ENCODE assay signal across 8 cellular contexts in the genomic region with DNA sequence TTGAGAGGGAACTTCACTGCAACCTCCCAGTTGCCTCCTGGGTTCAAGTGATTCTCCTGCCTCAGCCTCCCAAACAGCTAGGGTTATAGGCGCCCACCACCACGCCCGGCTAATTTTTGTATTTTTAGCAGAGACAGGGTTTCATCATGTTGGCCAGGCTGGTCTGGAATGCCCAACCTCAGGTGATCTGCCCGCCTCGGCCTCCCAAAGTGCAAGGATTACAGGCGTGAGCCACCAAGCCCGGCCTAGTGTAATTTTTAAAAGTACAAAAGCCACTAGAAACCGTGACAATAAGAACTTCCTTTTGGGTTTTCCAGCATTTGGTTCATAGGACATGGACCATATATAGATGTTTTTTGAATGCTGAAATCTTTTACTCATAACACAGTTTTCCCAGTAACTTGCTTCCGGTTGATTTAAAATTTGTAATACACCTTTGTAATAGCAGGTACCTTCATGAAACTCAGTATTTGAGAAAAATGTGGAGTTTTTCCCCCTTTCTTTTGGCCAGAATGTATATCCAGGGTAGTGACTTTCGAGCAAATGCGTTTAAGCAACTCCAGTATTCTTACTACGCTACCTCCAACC. TPM values are rescaled to one million over a fixed set of nuclear protein-coding genes. Genes with fewer than 3 reads are reported as not detected.
DNase-seq lines count a peak whose midpoint lies in the region; ATAC-seq, FAIRE-seq and TF ChIP-seq lines count a peak whose summit lies in the region.

No MANE protein-coding gene starts in this region.

- no peak for FAIRE-seq in pancreas (lab: Jason Lieb, UNC)

- WGBS in pancreas, 2 donors = 60 to 62% methylated on average over 12 of the region's 12 CpGs

- H4K20me1 ChIP-seq in DOHH2 (ENCODE audit: control insufficient read depth, insufficient read depth, low read depth, low read length) (no peaks in the 10 kb centered on the region), PC-9 (ENCODE audit: insufficient read depth) (no peaks in the 10 kb centered on the region; the same call in 1 of the 2 replicates)

- TSS peak; percentile 94 for BruUV-seq in PC-9 (replicated peaks; lab: Mats Ljungman, UMichigan)

- POLR2A ChIA-PET in PC-9 (lab: Charles Lee; ENCODE audit: unreplicated experiment) = interaction anchor here (0.6 to 1.1 kb wide), 2 partner anchors 19 to 36 kb away, joined by 3 to 6 read pairs; no protein-coding TSS in a partner anchor

- H3K9me2 ChIP-seq in DOHH2 (replicated peaks; ENCODE audit: control insufficient read depth, low read length) = no peaks in the 10 kb centered on the region
- H3K9me2 ChIP-seq in PC-9 (ENCODE audit: insufficient read depth) = no peaks in the 10 kb centered on the region

- H3K27ac ChIP-seq in DOHH2 (ENCODE audit: low read depth, low read length) (peak overlapping the region; percentile 82), PC-9 (peak overlapping the region; percentile 92), epithelial cell of prostate (peak overlapping the region; percentile 85), pancreas (peak overlapping the region; percentile 93 to 97 (median 96))

- CTCF ChIA-PET in PC-9 (lab: Charles Lee) = no interaction called here

- H3K4me2 ChIP-seq in DOHH2 (ENCODE audit: low read length) = peak overlapping the region; percentile 65
- H3K4me2 ChIP-seq in PC-9 = peak overlapping the region; percentile 93

- intact Hi-C loops in PC-9 (cut with micrococcal nuclease; ENCODE audit: unreplicated experiment) (loop anchor here (5.0 kb wide), 3 partner anchors 135 to 240 kb away; a partner anchor contains a TSS), pancreas (cut with DNase I) (no loop called here)

- ATAC-seq in pancreas (no peak), GM19351 (IDR thresholded peaks at IDR 0.05; ENCODE audit: unreplicated experiment) (no peak)

- H3K4me1 ChIP-seq in DOHH2 (ENCODE audit: control insufficient read depth, low read length) (peaks cover 29% of the 10 kb centered on the region), PC-9 (replicated peaks; ENCODE audit: insufficient read depth) (peaks cover 25% of the 10 kb centered on the region), pancreas (peaks cover 11 to 31% (median 30%) of the 10 kb centered on the region in 3 donors)

- DNase-seq in PC-9 (no peak), epithelial cell of prostate (ENCODE audit: low read depth, low spot score) (no peak), pancreas (no peak), MV-4-11 (lab: John Stamatoyannopoulos, UW) (no peak), GDM1 (lab: John Stamatoyannopoulos, UW) (no peak)
- DNase-seq in stimulated activated CD4-positive, alpha-beta T cell treated with anti-CD3 and anti-CD28 coated beads, Interleukin-15, amount 100 ng/mL, for 24 hours = no peak

- H3K27me3 ChIP-seq in DOHH2 (ENCODE audit: control insufficient read depth, low read length) = no peaks in the 10 kb centered on the region
- no peaks in the 10 kb centered on the region for H3K27me3 ChIP-seq in PC-9 (ENCODE audit: insufficient read depth, low read depth)
- H3K27me3 ChIP-seq in pancreas = no peaks in the 10 kb centered on the region

- no peak for TF ChIP-seq CTCF in DOHH2 (IDR thresholded peaks at IDR 0.05; ENCODE audit: low read depth, low read length, poor library complexity, severe bottlenecking)
- TF ChIP-seq CTCF in PC-9 (conservative IDR thresholded peaks at IDR 0.05) = no peak
- no peak for TF ChIP-seq CTCF in pancreas (IDR thresholded peaks at IDR 0.05)

- H3K4me3 ChIP-seq in DOHH2 (ENCODE audit: low read length) = peak overlapping the region; percentile 85
- peak overlapping the region; percentile 75 for H3K4me3 ChIP-seq in PC-9
- H3K4me3 ChIP-seq in pancreas = peak overlapping the region; percentile 75 to 92 (median 84)

- H3K9me3 ChIP-seq in DOHH2 (ENCODE audit: control insufficient read depth, insufficient read depth, low read length) = no peaks in the 10 kb centered on the region
- no peaks in the 10 kb centered on the region for H3K9me3 ChIP-seq in PC-9 (ENCODE audit: insufficient read depth, low read depth)
- H3K9me3 ChIP-seq in pancreas = no peaks in the 10 kb centered on the region

- H3F3A ChIP-seq in DOHH2 (ENCODE audit: control insufficient read depth, insufficient read depth) (peaks cover 17% of the 10 kb centered on the region), PC-9 (ENCODE audit: insufficient read depth, low read depth) (peaks cover 28% of the 10 kb centered on the region)

- H3K79me2 ChIP-seq in DOHH2 (ENCODE audit: control insufficient read depth, low read length) = peaks cover 50% of the 10 kb centered on the region
- H3K79me2 ChIP-seq in PC-9 (ENCODE audit: low read depth) = peaks cover 47% of the 10 kb centered on the region

- H2AFZ ChIP-seq in PC-9 = peak overlapping the region; percentile 91

- H3K36me3 ChIP-seq in DOHH2 (ENCODE audit: control insufficient read depth, low read length) (peaks cover 27% of the 10 kb centered on the region), PC-9 (ENCODE audit: low read depth) (no peaks in the 10 kb centered on the region), pancreas (no peaks in the 10 kb centered on the region)

RNA-seq across cellular contexts. Expression of a gene that starts 0.5 kb away (rescaled TPM):
- total RNA-seq in PC-9 (2021) (not detected in 2 replicates), pancreas (not detected)
- not detected for polyA plus RNA-seq in pancreas

RNA-seq across cellular contexts. Expression of a gene that starts 0.6 kb away (rescaled TPM):
- total RNA-seq in PC-9 (2021) (34.2 and 42.5 TPM in 2 replicates), pancreas (10 to 100 TPM in 3 of 6 donors, 1 to 10 TPM in 3; 8.8 to 21.7 (median 11.0) TPM)
- polyA plus RNA-seq in pancreas = 10 to 100 TPM in 1 of 2 donors, 1 to 10 TPM in 1; 9.8 to 10.3 TPM

RNA-seq across cellular contexts. Expression of a gene that starts 54.7 kb away (rescaled TPM):
- 0.57 and 0.83 TPM in 2 replicates for total RNA-seq in PC-9 (2021)
- 1 to 10 TPM in 2 of 6 donors, under 1 TPM in 4; 0.16 to 4.6 (median 0.47) TPM for total RNA-seq in pancreas
- polyA plus RNA-seq in pancreas = 1 to 10 TPM; 1.7 to 2.2 TPM
